ENCODE assay signal across 1 cellular context in genomic region chr6:125868252-125868651, GRCh38.
TF ChIP-seq lines count a peak whose summit lies in the region.

No MANE protein-coding gene starts in this region.

TF ChIP-seq in SK-N-SH, 30 proteins besides CTCF, POLR2A, EP300 and RAD21:
- TF ChIP-seq SMC3 (IDR thresholded peaks at IDR 0.05; ENCODE audit: low read depth, low read length): no peak
- TF ChIP-seq JUND (IDR thresholded peaks at IDR 0.05): no peak
- no peak for TF ChIP-seq SIN3A (IDR thresholded peaks at IDR 0.05; ENCODE audit: borderline replicate concordance, low read depth, low read length)
- TF ChIP-seq MAX (IDR thresholded peaks at IDR 0.05; ENCODE audit: low read depth): no peak
- no peak for TF ChIP-seq TCF12 (IDR thresholded peaks at IDR 0.05)
- no peak for TF ChIP-seq ELF1 (IDR thresholded peaks at IDR 0.05)
- TF ChIP-seq, protein P1, sequence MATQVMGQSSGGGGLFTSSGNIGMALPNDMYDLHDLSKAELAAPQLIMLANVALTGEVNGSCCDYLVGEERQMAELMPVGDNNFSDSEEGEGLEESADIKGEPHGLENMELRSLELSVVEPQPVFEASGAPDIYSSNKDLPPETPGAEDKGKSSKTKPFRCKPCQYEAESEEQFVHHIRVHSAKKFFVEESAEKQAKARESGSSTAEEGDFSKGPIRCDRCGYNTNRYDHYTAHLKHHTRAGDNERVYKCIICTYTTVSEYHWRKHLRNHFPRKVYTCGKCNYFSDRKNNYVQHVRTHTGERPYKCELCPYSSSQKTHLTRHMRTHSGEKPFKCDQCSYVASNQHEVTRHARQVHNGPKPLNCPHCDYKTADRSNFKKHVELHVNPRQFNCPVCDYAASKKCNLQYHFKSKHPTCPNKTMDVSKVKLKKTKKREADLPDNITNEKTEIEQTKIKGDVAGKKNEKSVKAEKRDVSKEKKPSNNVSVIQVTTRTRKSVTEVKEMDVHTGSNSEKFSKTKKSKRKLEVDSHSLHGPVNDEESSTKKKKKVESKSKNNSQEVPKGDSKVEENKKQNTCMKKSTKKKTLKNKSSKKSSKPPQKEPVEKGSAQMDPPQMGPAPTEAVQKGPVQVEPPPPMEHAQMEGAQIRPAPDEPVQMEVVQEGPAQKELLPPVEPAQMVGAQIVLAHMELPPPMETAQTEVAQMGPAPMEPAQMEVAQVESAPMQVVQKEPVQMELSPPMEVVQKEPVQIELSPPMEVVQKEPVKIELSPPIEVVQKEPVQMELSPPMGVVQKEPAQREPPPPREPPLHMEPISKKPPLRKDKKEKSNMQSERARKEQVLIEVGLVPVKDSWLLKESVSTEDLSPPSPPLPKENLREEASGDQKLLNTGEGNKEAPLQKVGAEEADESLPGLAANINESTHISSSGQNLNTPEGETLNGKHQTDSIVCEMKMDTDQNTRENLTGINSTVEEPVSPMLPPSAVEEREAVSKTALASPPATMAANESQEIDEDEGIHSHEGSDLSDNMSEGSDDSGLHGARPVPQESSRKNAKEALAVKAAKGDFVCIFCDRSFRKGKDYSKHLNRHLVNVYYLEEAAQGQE (IDR thresholded peaks at IDR 0.05; ENCODE audit: low read depth, low read length): no peak
- TF ChIP-seq EZH2phosphoT487 (IDR thresholded peaks at IDR 0.05; ENCODE audit: borderline replicate concordance, low read depth): no peak
- no peak for TF ChIP-seq NRF1 (IDR thresholded peaks at IDR 0.05; ENCODE audit: low read depth, low read length)
- TF ChIP-seq RFX5 (IDR thresholded peaks at IDR 0.05; ENCODE audit: low read length): no peak
- TF ChIP-seq, protein P2, sequence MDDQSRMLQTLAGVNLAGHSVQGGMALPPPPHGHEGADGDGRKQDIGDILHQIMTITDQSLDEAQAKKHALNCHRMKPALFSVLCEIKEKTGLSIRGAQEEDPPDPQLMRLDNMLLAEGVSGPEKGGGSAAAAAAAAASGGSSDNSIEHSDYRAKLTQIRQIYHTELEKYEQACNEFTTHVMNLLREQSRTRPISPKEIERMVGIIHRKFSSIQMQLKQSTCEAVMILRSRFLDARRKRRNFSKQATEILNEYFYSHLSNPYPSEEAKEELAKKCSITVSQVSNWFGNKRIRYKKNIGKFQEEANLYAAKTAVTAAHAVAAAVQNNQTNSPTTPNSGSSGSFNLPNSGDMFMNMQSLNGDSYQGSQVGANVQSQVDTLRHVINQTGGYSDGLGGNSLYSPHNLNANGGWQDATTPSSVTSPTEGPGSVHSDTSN (IDR thresholded peaks at IDR 0.05): no peak
- no peak for TF ChIP-seq POLR2AphosphoS5 (IDR thresholded peaks at IDR 0.05; ENCODE audit: low read depth, low read length)
- TF ChIP-seq MEF2A (IDR thresholded peaks at IDR 0.05; ENCODE audit: borderline replicate concordance, low read depth): no peak
- TF ChIP-seq RXRA (IDR thresholded peaks at IDR 0.05; ENCODE audit: borderline replicate concordance, low read depth): no peak
- TF ChIP-seq, protein P3, sequence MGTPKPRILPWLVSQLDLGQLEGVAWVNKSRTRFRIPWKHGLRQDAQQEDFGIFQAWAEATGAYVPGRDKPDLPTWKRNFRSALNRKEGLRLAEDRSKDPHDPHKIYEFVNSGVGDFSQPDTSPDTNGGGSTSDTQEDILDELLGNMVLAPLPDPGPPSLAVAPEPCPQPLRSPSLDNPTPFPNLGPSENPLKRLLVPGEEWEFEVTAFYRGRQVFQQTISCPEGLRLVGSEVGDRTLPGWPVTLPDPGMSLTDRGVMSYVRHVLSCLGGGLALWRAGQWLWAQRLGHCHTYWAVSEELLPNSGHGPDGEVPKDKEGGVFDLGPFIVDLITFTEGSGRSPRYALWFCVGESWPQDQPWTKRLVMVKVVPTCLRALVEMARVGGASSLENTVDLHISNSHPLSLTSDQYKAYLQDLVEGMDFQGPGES (IDR thresholded peaks at IDR 0.05; ENCODE audit: low read depth, low read length): no peak
- TF ChIP-seq ZBTB33 (IDR thresholded peaks at IDR 0.05; ENCODE audit: borderline replicate concordance, low read depth): no peak
- no peak for TF ChIP-seq TEAD4 (IDR thresholded peaks at IDR 0.05; ENCODE audit: borderline replicate concordance, insufficient read depth)
- TF ChIP-seq GATA2 (CRISPR knock-in tag; IDR thresholded peaks at IDR 0.05): no peak
- no peak for TF ChIP-seq CHD2 (IDR thresholded peaks at IDR 0.05; ENCODE audit: low read length, partially characterized antibody)
- no peak for TF ChIP-seq RCOR1 (IDR thresholded peaks at IDR 0.05; ENCODE audit: low read length)
